Comparison of ENCODE assay signal across 1 cellular context in genomic region chr1:47701283-47701682, GRCh38.
TF ChIP-seq lines count a peak whose summit lies in the region.

No MANE protein-coding gene starts in this region.

TF ChIP-seq in HEK293, 187 proteins besides CTCF, POLR2A, EP300 and RAD21 (continued from another document):
- TF ChIP-seq TSHZ1 (tag by site-specific recombination; IDR thresholded peaks at IDR 0.05; ENCODE audit: borderline replicate concordance) = no peak
- no peak for TF ChIP-seq KLF1 (tag by site-specific recombination; IDR thresholded peaks at IDR 0.05)
- TF ChIP-seq ZNF521 (tag by site-specific recombination; IDR thresholded peaks at IDR 0.05) = no peak
- no peak for TF ChIP-seq ZNF280D (tag by site-specific recombination; IDR thresholded peaks at IDR 0.05)
- no peak for TF ChIP-seq ZNF704 (tag by site-specific recombination; IDR thresholded peaks at IDR 0.05)
- TF ChIP-seq ZNF626 (tag by site-specific recombination; IDR thresholded peaks at IDR 0.05) = no peak
